25 cellular contexts compared by ENCODE assay signal in genomic region chr18:32688821-32689220, GRCh38.
"Had no signal": no experiment of that assay in that cellular context is flagged by ENCODE, and none has a peak within 500 bp of the region (broad histone marks: within the 10 kb centered on the region; RNA-seq: fewer than 3 reads in every experiment).

No MANE protein-coding gene starts in this region.

- H3K27ac ChIP-seq: dorsolateral prefrontal cortex, esophagus muscularis mucosa, heart right ventricle, left lung, prostate gland, sigmoid colon, stomach, thyroid gland had no signal

- H3K4me1 ChIP-seq: esophagus muscularis mucosa, heart right ventricle, left lung, prostate gland, sigmoid colon, stomach had no signal

- FAIRE-seq: colon, keratinocyte had no signal

- H3K9me3 ChIP-seq: esophagus muscularis mucosa, heart right ventricle, left lung, prostate gland, sigmoid colon, stomach, thyroid gland had no signal

- H3K27me3 ChIP-seq: left lung, sigmoid colon, stomach, thyroid gland had no signal

- DNase-seq: dorsolateral prefrontal cortex; effector CD4-positive, alpha-beta T cell; foreskin melanocyte; glutamatergic neuron; heart right ventricle; hippocampal formation; immature natural killer cell; left cardiac atrium; left lung; mesendoderm; midbrain; naive thymus-derived CD8-positive, alpha-beta T cell; nephron progenitor cell; nucleus accumbens; right cardiac atrium; sigmoid colon; stimulated activated CD4-positive, alpha-beta T cell treated with anti-CD3 and anti-CD28 coated beads, Interleukin-2, amount 100 ng/mL, for 24 hours; stimulated activated CD4-positive, alpha-beta T cell treated with anti-CD3 and anti-CD28 coated beads, Interleukin-4, amount 100 ng/mL, for 24 hours; stimulated activated naive CD4-positive, alpha-beta T cell treated with Interleukin-2 at 50 U/mL for 16 hours; stomach; thyroid gland had no signal

- H3K4me3 ChIP-seq: dorsolateral prefrontal cortex, esophagus muscularis mucosa, heart right ventricle, left lung, prostate gland, sigmoid colon, stomach, thyroid gland had no signal

- H3K36me3 ChIP-seq: esophagus muscularis mucosa, heart right ventricle, left lung, prostate gland, sigmoid colon, stomach, thyroid gland had no signal
